ENCODE assay signal across 19 cellular contexts in genomic region chr1:45589861-45590260, GRCh38. TPM values are rescaled to one million over a fixed set of nuclear protein-coding genes. Genes with fewer than 3 reads are reported as not detected.
DNase-seq lines count a peak whose midpoint lies in the region; ATAC-seq, FAIRE-seq and TF ChIP-seq lines count a peak whose summit lies in the region.
"Had no signal": no experiment of that assay in that cellular context is flagged by ENCODE, and none has a peak within 500 bp of the region (broad histone marks: within the 10 kb centered on the region; RNA-seq: fewer than 3 reads in every experiment).

No MANE protein-coding gene starts in this region.

- H3K4me3 Mint-ChIP-seq in GM23338 (no peak overlapping the region), astrocyte (ENCODE audit: unreplicated experiment) (no peak overlapping the region), H9 (no peak overlapping the region)
- H3K4me3 Mint-ChIP-seq: activated CD4-positive, alpha-beta memory T cell treated with anti-CD3 and anti-CD28 coated beads for 36 hours; activated naive CD4-positive, alpha-beta T cell treated with anti-CD3 and anti-CD28 coated beads, Interleukin-2, amount 50 U/mL, for 24 hours; activated T-cell treated with anti-CD3 and anti-CD28 coated beads, Interleukin-2, amount 50 U/mL, for 4 hours had no signal

- peaks cover 91% of the 10 kb centered on the region for H4K20me1 ChIP-seq in GM23338 (replicated peaks; ENCODE audit: insufficient read depth)
- H4K20me1 ChIP-seq in astrocyte (ENCODE audit: insufficient read depth, low read length) = peaks cover 62% of the 10 kb centered on the region
- no peaks in the 10 kb centered on the region for H4K20me1 ChIP-seq in H9 (ENCODE audit: control insufficient read depth, insufficient read depth, insufficient read length)

- H2BK15ac ChIP-seq in H9 (ENCODE audit: low read depth, low read length) = no peak overlapping the region

- H3K9ac ChIP-seq in astrocyte (ENCODE audit: low read length) (no peak overlapping the region), mucosa of stomach (ENCODE audit: low read length) (no peak overlapping the region), H9 (ENCODE audit: extremely low read depth, insufficient read length, low read length) (no peak overlapping the region)
- H3K9ac ChIP-seq: BLaER1 treated with 17β-estradiol and CSF1 and Interleukin-3, amounts not matched to agents 10 nM and 100 nM had no signal

- no peak overlapping the region for H2BK12ac ChIP-seq in H9 (ENCODE audit: insufficient read length, low read depth, low read length)

- peaks cover 6% of the 10 kb centered on the region for H3K23me2 ChIP-seq in H9 (ENCODE audit: insufficient read length, low read depth, low read length, poor library complexity, severe bottlenecking)

- H3K18ac ChIP-seq in H9 (ENCODE audit: insufficient read length, low read depth, low read length) = no peak overlapping the region

- H4K91ac ChIP-seq in H9 (ENCODE audit: insufficient read length, low read depth, low read length) = no peak overlapping the region

- H3K79me2 ChIP-seq in GM23338 (replicated peaks; ENCODE audit: insufficient read depth) (peaks cover 100% of the 10 kb centered on the region), astrocyte (ENCODE audit: insufficient read depth, low read length) (peaks cover 95% of the 10 kb centered on the region), H9 (ENCODE audit: insufficient read depth, low read length) (peaks cover 79% of the 10 kb centered on the region)

- H3K14ac ChIP-seq in H9 (ENCODE audit: insufficient read depth, low read length) = no peak overlapping the region

- ATAC-seq in GM23338 = no peak
- ATAC-seq: activated T-cell treated with anti-CD3 and anti-CD28 coated beads, Interleukin-2, amount 50 U/mL, for 4 hours had no signal

- WGBS in H9 (ENCODE audit: extremely low coverage, insufficient read length, low lambda C conversion rate) = no CpG with 5 or more reads among the region's 1 CpG

- no peak overlapping the region for H4K5ac ChIP-seq in H9 (ENCODE audit: insufficient read length, low read depth, low read length)

- H3K4me1 Mint-ChIP-seq in GM23338 (peaks cover 30% of the 10 kb centered on the region), astrocyte (ENCODE audit: low read depth, unreplicated experiment) (peaks cover 8% of the 10 kb centered on the region), H9 (peaks cover 25 to 30% of the 10 kb centered on the region in 2 experiments)

- no peak overlapping the region for H3K23ac ChIP-seq in H9 (ENCODE audit: insufficient read length, low read depth, low read length)

- peaks cover 25% of the 10 kb centered on the region; the same call in 1 of the 2 replicates for H3F3A ChIP-seq in GM23338 (replicated peaks; ENCODE audit: low read depth)

- no peak overlapping the region for H3K56ac ChIP-seq in H9 (ENCODE audit: insufficient read length, low read depth, low read length)

- no peak overlapping the region for H3K4ac ChIP-seq in H9 (ENCODE audit: low read depth, low read length)

- peaks cover 88% of the 10 kb centered on the region for H3K36me3 Mint-ChIP-seq in GM23338 (ENCODE audit: low read depth)
- peaks cover 5% of the 10 kb centered on the region for H3K36me3 Mint-ChIP-seq in astrocyte (ENCODE audit: low read depth, unreplicated experiment)
- H3K36me3 Mint-ChIP-seq in H9 (ENCODE audit: insufficient read depth in 1 of 3, low read depth in 3 of 3) = peaks cover 52 to 75% (median 74%) of the 10 kb centered on the region in 3 experiments

- DNase-seq in GM23338 (ENCODE audit: low spot score) = no peak
- DNase-seq in astrocyte (ENCODE audit: low read depth) = no peak
- DNase-seq in H9 = no peak
- no peak for DNase-seq in NCI-H1092 treated with DMSO at 0.1 percent for 48 hours (lab: John Stamatoyannopoulos, UW)
- no peak for DNase-seq in hypothalamus (lab: John Stamatoyannopoulos, UW)
- no peak for DNase-seq in SJCRH30
- DNase-seq: activated CD4-positive, alpha-beta memory T cell treated with anti-CD3 and anti-CD28 coated beads for 36 hours; activated T-cell treated with anti-CD3 and anti-CD28 coated beads, Interleukin-2, amount 50 U/mL, for 4 hours; DMS 273 treated with DMSO at 0.1 percent for 48 hours; foreskin melanocyte; Kasumi-1; NCI-H1417 treated with DMSO at 0.1 percent for 48 hours; RPMI8226 had no signal

- H3K4me3 ChIP-seq in GM23338 (no peak overlapping the region), astrocyte (ENCODE audit: insufficient read depth, low read depth, low read length) (no peak overlapping the region), mucosa of stomach (ENCODE audit: low read length) (peak overlapping the region; percentile 31), SJCRH30 (no peak overlapping the region)
- H3K4me3 ChIP-seq: BLaER1 treated with 17β-estradiol and CSF1 and Interleukin-3, amounts not matched to agents 10 nM and 100 nM; coronary artery; smooth muscle cell had no signal

- H3K27me3 ChIP-seq in GM23338 (ENCODE audit: insufficient read depth) (no peaks in the 10 kb centered on the region), astrocyte (ENCODE audit: insufficient read depth, low read length) (no peaks in the 10 kb centered on the region), mucosa of stomach (ENCODE audit: control insufficient read depth, insufficient read depth, low read length) (no peaks in the 10 kb centered on the region), H9 (ENCODE audit: insufficient read depth, low read length) (no peaks in the 10 kb centered on the region), SJCRH30 (no peaks in the 10 kb centered on the region)
- H3K27me3 ChIP-seq: BLaER1 treated with 17β-estradiol and CSF1 and Interleukin-3, amounts not matched to agents 10 nM and 100 nM had no signal

- no peak for TF ChIP-seq CTCF in C4-2B (conservative IDR thresholded peaks at IDR 0.05)
- TF ChIP-seq CTCF in GM23338 (conservative IDR thresholded peaks at IDR 0.05; ENCODE audit: low read depth in 2 of 2) = no peak
- no peak for TF ChIP-seq CTCF in astrocyte (IDR thresholded peaks at IDR 0.05; ENCODE audit: insufficient read depth, low read depth, low read length)
- no peak for TF ChIP-seq CTCF in H9 (conservative IDR thresholded peaks at IDR 0.05)

- peaks cover 5% of the 10 kb centered on the region for H3K27me3 Mint-ChIP-seq in GM23338 (ENCODE audit: insufficient read depth, low read depth, poor library complexity)
- no peaks in the 10 kb centered on the region for H3K27me3 Mint-ChIP-seq in astrocyte (ENCODE audit: low read depth, unreplicated experiment)
- peaks cover under 1% of the 10 kb centered on the region; the same call in 1 of the 2 replicates for H3K27me3 Mint-ChIP-seq in H9 (ENCODE audit: low read depth)
- H3K27me3 Mint-ChIP-seq: activated CD4-positive, alpha-beta memory T cell treated with anti-CD3 and anti-CD28 coated beads for 36 hours; activated naive CD4-positive, alpha-beta T cell treated with anti-CD3 and anti-CD28 coated beads, Interleukin-2, amount 50 U/mL, for 24 hours had no signal

- H3K27ac Mint-ChIP-seq in GM23338 (no peak overlapping the region), astrocyte (ENCODE audit: unreplicated experiment) (no peak overlapping the region), H9 (0 out of 7 replicates have a peak overlapping the region, but pooled peaks of 1 of the 3 experiments have one; percentile 32)
- H3K27ac Mint-ChIP-seq: activated CD4-positive, alpha-beta memory T cell treated with anti-CD3 and anti-CD28 coated beads for 36 hours; activated naive CD4-positive, alpha-beta T cell treated with anti-CD3 and anti-CD28 coated beads, Interleukin-2, amount 50 U/mL, for 24 hours had no signal

- H3K4me2 ChIP-seq in GM23338 (peak overlapping the region; percentile 32; the same call in 1 of the 2 replicates), astrocyte (ENCODE audit: low read length) (peak overlapping the region; percentile 69), H9 (ENCODE audit: insufficient read depth, insufficient read length, low read length) (no peak overlapping the region)
- H3K4me2 ChIP-seq: smooth muscle cell had no signal

- H3T11ph ChIP-seq in H9 (ENCODE audit: low read length) = no peak overlapping the region

- peaks cover 24% of the 10 kb centered on the region for H3K4me1 ChIP-seq in GM23338 (ENCODE audit: insufficient read depth)
- peaks cover 14% of the 10 kb centered on the region for H3K4me1 ChIP-seq in astrocyte (ENCODE audit: insufficient read depth, low read length)
- peaks cover 17% of the 10 kb centered on the region for H3K4me1 ChIP-seq in mucosa of stomach (ENCODE audit: control insufficient read depth, insufficient read depth, low read length)
- no peaks in the 10 kb centered on the region; the same call in 1 of the 2 replicates for H3K4me1 ChIP-seq in H9 (ENCODE audit: insufficient read depth, low read length)
- H3K4me1 ChIP-seq in SJCRH30 = peaks cover 5% of the 10 kb centered on the region; the same call in 1 of the 2 replicates

- H3K9me3 Mint-ChIP-seq in GM23338 = peaks cover under 1% of the 10 kb centered on the region; the same call in 1 of the 3 replicates
- no peaks in the 10 kb centered on the region for H3K9me3 Mint-ChIP-seq in astrocyte (ENCODE audit: unreplicated experiment)
- peaks cover 0 to 1% of the 10 kb centered on the region in 2 experiments; a peak in 2 of 5 replicates for H3K9me3 Mint-ChIP-seq in H9
- H3K9me3 Mint-ChIP-seq: activated CD4-positive, alpha-beta memory T cell treated with anti-CD3 and anti-CD28 coated beads for 36 hours; activated naive CD4-positive, alpha-beta T cell treated with anti-CD3 and anti-CD28 coated beads, Interleukin-2, amount 50 U/mL, for 24 hours; activated T-cell treated with anti-CD3 and anti-CD28 coated beads, Interleukin-2, amount 50 U/mL, for 4 hours had no signal

- H3K9me3 ChIP-seq in astrocyte (ENCODE audit: insufficient read depth, low read depth, low read length) (no peaks in the 10 kb centered on the region), mucosa of stomach (ENCODE audit: control insufficient read depth, low read length) (no peaks in the 10 kb centered on the region), H9 (ENCODE audit: control insufficient read depth, low read depth, low read length) (no peaks in the 10 kb centered on the region), SJCRH30 (replicated peaks) (no peaks in the 10 kb centered on the region)
- H3K9me3 ChIP-seq: BLaER1 treated with 17β-estradiol and CSF1 and Interleukin-3, amounts not matched to agents 10 nM and 100 nM had no signal

- peak overlapping the region; percentile 58 for H3K27ac ChIP-seq in C4-2B
- H3K27ac ChIP-seq in GM23338 (ENCODE audit: low read depth) = peak overlapping the region; percentile 59; the same call in 1 of the 2 replicates
- peak overlapping the region; percentile 61 for H3K27ac ChIP-seq in astrocyte (ENCODE audit: low read depth, low read length)
- H3K27ac ChIP-seq in H9 (ENCODE audit: insufficient read length, low read depth, low read length) = no peak overlapping the region
- no peak overlapping the region for H3K27ac ChIP-seq in SJCRH30
- H3K27ac ChIP-seq: BLaER1 treated with 17β-estradiol and CSF1 and Interleukin-3, amounts not matched to agents 10 nM and 100 nM; coronary artery had no signal

- H3K36me3 ChIP-seq in GM23338 (ENCODE audit: insufficient read depth) (peaks cover 62% of the 10 kb centered on the region), astrocyte (ENCODE audit: insufficient read depth, low read length) (peaks cover 8% of the 10 kb centered on the region), mucosa of stomach (ENCODE audit: control insufficient read depth, insufficient read depth, low read length) (no peaks in the 10 kb centered on the region), SJCRH30 (peaks cover 66% of the 10 kb centered on the region)

- no peak overlapping the region for H4K8ac ChIP-seq in H9 (replicated peaks; ENCODE audit: insufficient read length, low read depth, low read length)

- no peak overlapping the region for H2AFZ ChIP-seq in GM23338
- H2AFZ ChIP-seq in astrocyte (ENCODE audit: low read depth, low read length) = no peak overlapping the region
- no peak overlapping the region for H2AFZ ChIP-seq in H9 (ENCODE audit: low read length)

- no peak overlapping the region for H2BK20ac ChIP-seq in H9 (ENCODE audit: low read depth, low read length, poor library complexity, severe bottlenecking)

- H2BK120ac ChIP-seq in H9 (ENCODE audit: low read depth, low read length, poor library complexity, severe bottlenecking) = no peak overlapping the region

- no peaks in the 10 kb centered on the region for H3K9me2 ChIP-seq in GM23338 (ENCODE audit: insufficient read depth)

- H3K79me1 ChIP-seq in H9 (ENCODE audit: insufficient read depth, low read depth, low read length, poor library complexity, severe bottlenecking) = peaks cover 16% of the 10 kb centered on the region

- no peak overlapping the region for H2BK5ac ChIP-seq in H9 (ENCODE audit: insufficient read length, low read length)

- H2AK5ac ChIP-seq in H9 (ENCODE audit: insufficient read length, low read length) = no peak overlapping the region

- no peak for FAIRE-seq in astrocyte (lab: Jason Lieb, UNC)

RNA-seq across cellular contexts. Expression of gene NASP, which starts 6.0 kb away (rescaled TPM):
- 254 and 294 TPM in 2 replicates for total RNA-seq in GM23338 (2014; rRNA removed; shearing (Covaris generic))
- polyA plus RNA-seq in GM23338 (2016; fragmentation: Nextera tagmentation; extraction: Ambion mirVana) = 1,008 and 1,039 TPM in 2 replicates
- total RNA-seq in astrocyte = 46.2 and 55.9 TPM in 2 replicates
- total RNA-seq in H9 (2021) = 484 and 514 TPM in 2 replicates
- 365 and 437 TPM in 2 replicates for total RNA-seq in SJCRH30 (2014; rRNA removed; shearing (Covaris generic))

RNA-seq across cellular contexts. Expression of gene CCDC17, which starts 34.0 kb away (rescaled TPM):
- total RNA-seq in GM23338 (2014; rRNA removed; shearing (Covaris generic)) = 1.0 and 2.2 TPM in 2 replicates
- polyA plus RNA-seq in GM23338 (2016; fragmentation: Nextera tagmentation; extraction: Ambion mirVana) = 0.57 and 0.90 TPM in 2 replicates
- 2.4 and 3.8 TPM in 2 replicates for total RNA-seq in astrocyte
- 1.0 and 1.9 TPM in 2 replicates for total RNA-seq in H9 (2021)
- total RNA-seq in SJCRH30 (2014; rRNA removed; shearing (Covaris generic)) = 0.46 and 1.3 TPM in 2 replicates

RNA-seq across cellular contexts. Expression of gene AKR1A1, which starts 39.2 kb away (rescaled TPM):
- total RNA-seq in GM23338 (2014; rRNA removed; shearing (Covaris generic)) = 172 and 186 TPM in 2 replicates
- polyA plus RNA-seq in GM23338 (2016; fragmentation: Nextera tagmentation; extraction: Ambion mirVana) = 275 and 293 TPM in 2 replicates
- total RNA-seq in astrocyte (118 and 129 TPM in 2 replicates), H9 (2021) (286 and 311 TPM in 2 replicates)
- total RNA-seq in SJCRH30 (2014; rRNA removed; shearing (Covaris generic)) = 60.6 and 64.6 TPM in 2 replicates

Comparison
In these comparisons a context has a peak if more than half of its experiments do, and no peak if none do; other contexts are left out.
1. H3K27ac ChIP-seq: peak in C4-2B (single experiment), GM23338 (single experiment) and astrocyte (single experiment); none in H9 (single experiment) and SJCRH30 (single experiment).